In genomic region chr9:88511906-88512305, GRCh38 we compare ENCODE assay signal across 25 cellular contexts. TPM values are rescaled to one million over a fixed set of nuclear protein-coding genes. Genes with fewer than 3 reads are reported as not detected.
"Had no signal": no experiment of that assay in that cellular context is flagged by ENCODE, and none has a peak within 500 bp of the region (broad histone marks: within the 10 kb centered on the region; RNA-seq: fewer than 3 reads in every experiment).

No MANE protein-coding gene starts in this region.

- H3K4me1 Mint-ChIP-seq: immature natural killer cell; memory B cell; stimulated activated memory B cell treated with anti-CD40 and anti-IgM and Interleukin-4, amounts not matched to agents 10 μg/mL and 1 μg/mL and 100 μg/mL, for 72 hours; stimulated activated naive CD8-positive, alpha-beta T cell treated with anti-CD3 and anti-CD28 coated beads, Interleukin-15, amount 100 ng/mL, for 72 hours had no signal

- H3K4me3 ChIP-seq: left ventricle myocardium inferior, mucosa of descending colon, ovary, right atrium auricular region, right lobe of liver, smooth muscle cell, tibial nerve, upper lobe of right lung had no signal

- H3K9me3 Mint-ChIP-seq: natural killer cell treated with Interleukin-12 subunit alpha and Interleukin-12 subunit beta and Interleukin-15 and Interleukin-18, amount 100 ng/mL, for 72 hours; stimulated activated memory B cell treated with anti-CD40 and anti-IgM and Interleukin-4, amounts not matched to agents 10 μg/mL and 1 μg/mL and 100 μg/mL, for 72 hours had no signal

- DNase-seq: hypothalamus; immature natural killer cell; left ventricle myocardium inferior; midbrain; mucosa of descending colon; naive thymus-derived CD4-positive, alpha-beta T cell; ovary; right lobe of liver; stimulated activated CD4-positive, alpha-beta T cell treated with anti-CD3 and anti-CD28 coated beads, Interleukin-1b, Interleukin-23, amount 100 ng/mL, for 48 hours; stimulated activated CD4-positive, alpha-beta T cell treated with anti-CD3 and anti-CD28 coated beads, Interleukin-2, amount 100 ng/mL, for 48 hours; stimulated activated CD4-positive, alpha-beta T cell treated with anti-CD3 and anti-CD28 coated beads, Interleukin-4, amount 100 ng/mL, for 4 hours; stimulated activated CD8-positive, alpha-beta memory T cell treated with anti-CD3 and anti-CD28 coated beads, Interleukin-4, amount 100 ng/mL, for 48 hours; stimulated activated naive CD4-positive, alpha-beta T cell treated with Interleukin-2 at 50 U/mL for 16 hours; stimulated activated naive CD8-positive, alpha-beta T cell treated with anti-CD3 and anti-CD28 coated beads, Interleukin-15, amount 100 ng/mL, for 72 hours; substantia nigra had no signal

- H3K4me3 Mint-ChIP-seq: immature natural killer cell; memory B cell; naive thymus-derived CD4-positive, alpha-beta T cell; natural killer cell treated with Interleukin-12 subunit alpha and Interleukin-12 subunit beta and Interleukin-15 and Interleukin-18, amount 100 ng/mL, for 72 hours; stimulated activated memory B cell treated with anti-CD40 and anti-IgM and Interleukin-4, amounts not matched to agents 10 μg/mL and 1 μg/mL and 100 μg/mL, for 72 hours; stimulated activated naive CD8-positive, alpha-beta T cell treated with anti-CD3 and anti-CD28 coated beads, Interleukin-15, amount 100 ng/mL, for 72 hours had no signal

- H3K27me3 ChIP-seq: ovary, right atrium auricular region, right lobe of liver, tibial nerve, upper lobe of right lung had no signal

- ATAC-seq: mucosa of descending colon; naive thymus-derived CD4-positive, alpha-beta T cell; natural killer cell treated with Interleukin-12 subunit alpha and Interleukin-12 subunit beta and Interleukin-15 and Interleukin-18, amount 100 ng/mL, for 72 hours; right lobe of liver; stimulated activated memory B cell treated with anti-CD40 and anti-IgM and Interleukin-4, amounts not matched to agents 10 μg/mL and 1 μg/mL and 100 μg/mL, for 72 hours; stimulated activated naive CD8-positive, alpha-beta T cell treated with anti-CD3 and anti-CD28 coated beads, Interleukin-15, amount 100 ng/mL, for 72 hours; upper lobe of right lung had no signal

- H3K36me3 ChIP-seq: left ventricle myocardium inferior, ovary, right atrium auricular region, right lobe of liver, tibial nerve, upper lobe of right lung had no signal

- H3K4me2 ChIP-seq: smooth muscle cell had no signal

- H3K4me1 ChIP-seq: right atrium auricular region, right lobe of liver, tibial nerve, upper lobe of right lung had no signal

- H3K27ac Mint-ChIP-seq: immature natural killer cell; memory B cell; natural killer cell treated with Interleukin-12 subunit alpha and Interleukin-12 subunit beta and Interleukin-15 and Interleukin-18, amount 100 ng/mL, for 72 hours; progenitor cell of endocrine pancreas; stimulated activated memory B cell treated with anti-CD40 and anti-IgM and Interleukin-4, amounts not matched to agents 10 μg/mL and 1 μg/mL and 100 μg/mL, for 72 hours; stimulated activated naive CD8-positive, alpha-beta T cell treated with anti-CD3 and anti-CD28 coated beads, Interleukin-15, amount 100 ng/mL, for 72 hours had no signal

- H3K27ac ChIP-seq: left ventricle myocardium inferior, ovary, right atrium auricular region, right lobe of liver, tibial nerve, upper lobe of right lung had no signal

- H3K27me3 Mint-ChIP-seq: memory B cell; progenitor cell of endocrine pancreas; stimulated activated memory B cell treated with anti-CD40 and anti-IgM and Interleukin-4, amounts not matched to agents 10 μg/mL and 1 μg/mL and 100 μg/mL, for 72 hours had no signal

- H3K36me3 Mint-ChIP-seq: immature natural killer cell; memory B cell; naive thymus-derived CD4-positive, alpha-beta T cell; natural killer cell treated with Interleukin-12 subunit alpha and Interleukin-12 subunit beta and Interleukin-15 and Interleukin-18, amount 100 ng/mL, for 72 hours; stimulated activated memory B cell treated with anti-CD40 and anti-IgM and Interleukin-4, amounts not matched to agents 10 μg/mL and 1 μg/mL and 100 μg/mL, for 72 hours had no signal

- H3K9me3 ChIP-seq: mucosa of descending colon, ovary, right lobe of liver, upper lobe of right lung had no signal

RNA-seq across cellular contexts. Expression of gene NXNL2, which starts 23.1 kb away (rescaled TPM):
- total RNA-seq: mesenteric fat pad; mucosa of descending colon; naive thymus-derived CD4-positive, alpha-beta T cell; natural killer cell treated with Interleukin-12 subunit alpha and Interleukin-12 subunit beta and Interleukin-15 and Interleukin-18, amount 100 ng/mL, for 72 hours; progenitor cell of endocrine pancreas; pulmonary artery endothelial cell; right atrium auricular region; right lobe of liver; upper lobe of right lung had no signal
- polyA plus RNA-seq: immature natural killer cell; naive thymus-derived CD4-positive, alpha-beta T cell had no signal
